In the genomic region with DNA sequence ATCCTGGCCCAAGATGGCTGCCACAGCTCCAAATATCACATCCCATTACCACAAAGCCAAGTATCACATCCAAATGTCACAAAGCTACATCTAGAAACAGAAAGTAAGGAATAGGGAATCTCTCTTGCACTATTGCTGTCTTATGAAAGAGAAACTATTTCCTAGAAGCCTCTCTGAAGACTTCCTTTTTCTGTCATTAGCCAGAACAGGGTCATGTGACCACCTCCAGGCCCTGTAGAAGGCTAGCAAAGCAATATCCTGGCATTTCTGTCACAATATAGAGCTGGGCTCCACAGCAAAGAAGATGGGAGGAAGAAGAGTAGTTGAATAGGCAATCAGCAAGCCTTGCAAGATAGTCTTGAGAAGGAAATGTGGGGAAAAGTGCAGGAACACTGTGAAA, we compare ENCODE assay signal across 13 cellular contexts.
A peak's percentile ranks its signal among the peaks of the same experiment; 100 is the strongest.
DNase-seq lines count a peak whose midpoint lies in the region; TF ChIP-seq lines count a peak whose summit lies in the region.
"Had no signal": no experiment of that assay in that cellular context is flagged by ENCODE, and none has a peak within 500 bp of the region (broad histone marks: within the 10 kb centered on the region; RNA-seq: fewer than 3 reads in every experiment).

No MANE protein-coding gene starts in this region.

- POLR2A ChIA-PET in SK-N-SH (lab: Yijun Ruan, JAX) = no interaction called here

- H3K4me2 ChIP-seq in SK-N-SH = no peak overlapping the region

- H3K9me2 ChIP-seq in SK-N-SH = no peaks in the 10 kb centered on the region

- H3K27ac ChIP-seq in subcutaneous abdominal adipose tissue (ENCODE audit: low read depth, low read length) = peak overlapping the region; percentile 13
- no peak overlapping the region for H3K27ac ChIP-seq in SK-N-SH (ENCODE audit: low read depth in 2 of 2, low read length in 1 of 2)
- H3K27ac ChIP-seq: ovary, uterus had no signal

- no peaks in the 10 kb centered on the region for H3K36me3 Mint-ChIP-seq in activated naive CD4-positive, alpha-beta T cell treated with anti-CD3 and anti-CD28 coated beads, Interleukin-2, amount 10 ng/mL, durations not matched to agents 7 days and 5 days
- no peaks in the 10 kb centered on the region for H3K36me3 Mint-ChIP-seq in activated naive CD4-positive, alpha-beta T cell treated with anti-CD3 and anti-CD28 coated beads for 36 hours (ENCODE audit: low read depth)
- H3K36me3 Mint-ChIP-seq in dendritic cell treated with granulocyte-macrophage colony-stimulating factor and Interleukin-4, amounts not matched to agents 40 ng/mL and 50 ng/mL, for 4 days (ENCODE audit: low read depth) = no peaks in the 10 kb centered on the region

- TF ChIP-seq CTCF in SK-N-SH (IDR thresholded peaks at IDR 0.05) = no peak

- TF ChIP-seq RAD21 in SK-N-SH (IDR thresholded peaks at IDR 0.05; ENCODE audit: low read length) = no peak

- no peak overlapping the region for H2AFZ ChIP-seq in SK-N-SH (ENCODE audit: low read depth)

- peaks cover 3% of the 10 kb centered on the region for H3K9me3 Mint-ChIP-seq in activated naive CD4-positive, alpha-beta T cell treated with anti-CD3 and anti-CD28 coated beads, Interleukin-2, amount 10 ng/mL, durations not matched to agents 7 days and 5 days
- no peaks in the 10 kb centered on the region for H3K9me3 Mint-ChIP-seq in activated naive CD4-positive, alpha-beta T cell treated with anti-CD3 and anti-CD28 coated beads for 36 hours
- H3K9me3 Mint-ChIP-seq in dendritic cell treated with granulocyte-macrophage colony-stimulating factor and Interleukin-4, amounts not matched to agents 40 ng/mL and 50 ng/mL, for 4 days = no peaks in the 10 kb centered on the region

- H3K36me3 ChIP-seq in subcutaneous abdominal adipose tissue (ENCODE audit: control insufficient read depth in 5 of 5, insufficient read depth in 5 of 5, low read length in 5 of 5) (no peaks in the 10 kb centered on the region), SK-N-SH (replicated peaks in 1 of 2; ENCODE audit: control insufficient read depth in 1 of 2, insufficient read depth in 2 of 2, low read length in 1 of 2) (no peaks in the 10 kb centered on the region)
- H3K36me3 ChIP-seq: ovary, uterus had no signal

- H3K4me3 Mint-ChIP-seq in activated naive CD4-positive, alpha-beta T cell treated with anti-CD3 and anti-CD28 coated beads, Interleukin-2, amount 10 ng/mL, durations not matched to agents 7 days and 5 days = no peak overlapping the region
- no peak overlapping the region for H3K4me3 Mint-ChIP-seq in activated naive CD4-positive, alpha-beta T cell treated with anti-CD3 and anti-CD28 coated beads for 36 hours
- no peak overlapping the region for H3K4me3 Mint-ChIP-seq in dendritic cell treated with granulocyte-macrophage colony-stimulating factor and Interleukin-4, amounts not matched to agents 40 ng/mL and 50 ng/mL, for 4 days

- no peaks in the 10 kb centered on the region for H4K20me1 ChIP-seq in SK-N-SH (ENCODE audit: insufficient read depth)

- H3K27me3 Mint-ChIP-seq in activated naive CD4-positive, alpha-beta T cell treated with anti-CD3 and anti-CD28 coated beads, Interleukin-2, amount 10 ng/mL, durations not matched to agents 7 days and 5 days = peaks cover 7% of the 10 kb centered on the region
- peaks cover 3% of the 10 kb centered on the region for H3K27me3 Mint-ChIP-seq in activated naive CD4-positive, alpha-beta T cell treated with anti-CD3 and anti-CD28 coated beads for 36 hours (ENCODE audit: low read depth)
- H3K27me3 Mint-ChIP-seq in dendritic cell treated with granulocyte-macrophage colony-stimulating factor and Interleukin-4, amounts not matched to agents 40 ng/mL and 50 ng/mL, for 4 days = peaks cover 2% of the 10 kb centered on the region

- H3K27ac Mint-ChIP-seq in activated naive CD4-positive, alpha-beta T cell treated with anti-CD3 and anti-CD28 coated beads, Interleukin-2, amount 10 ng/mL, durations not matched to agents 7 days and 5 days = peak overlapping the region; percentile 17
- no peak overlapping the region for H3K27ac Mint-ChIP-seq in activated naive CD4-positive, alpha-beta T cell treated with anti-CD3 and anti-CD28 coated beads for 36 hours
- peak overlapping the region; percentile 48 for H3K27ac Mint-ChIP-seq in dendritic cell treated with granulocyte-macrophage colony-stimulating factor and Interleukin-4, amounts not matched to agents 40 ng/mL and 50 ng/mL, for 4 days

- H3K4me1 Mint-ChIP-seq in activated naive CD4-positive, alpha-beta T cell treated with anti-CD3 and anti-CD28 coated beads, Interleukin-2, amount 10 ng/mL, durations not matched to agents 7 days and 5 days = peaks cover 9% of the 10 kb centered on the region
- peaks cover 2% of the 10 kb centered on the region for H3K4me1 Mint-ChIP-seq in activated naive CD4-positive, alpha-beta T cell treated with anti-CD3 and anti-CD28 coated beads for 36 hours (ENCODE audit: low read depth)
- H3K4me1 Mint-ChIP-seq in dendritic cell treated with granulocyte-macrophage colony-stimulating factor and Interleukin-4, amounts not matched to agents 40 ng/mL and 50 ng/mL, for 4 days (ENCODE audit: low read depth) = peaks cover 20% of the 10 kb centered on the region

- H3K27me3 ChIP-seq in subcutaneous abdominal adipose tissue (ENCODE audit: control insufficient read depth in 5 of 5, insufficient read depth in 4 of 5, low read length in 5 of 5) (no peaks in the 10 kb centered on the region), SK-N-SH (ENCODE audit: insufficient read depth) (no peaks in the 10 kb centered on the region)
- H3K27me3 ChIP-seq: ovary, uterus had no signal

- H3K4me1 ChIP-seq in subcutaneous abdominal adipose tissue (ENCODE audit: control insufficient read depth in 5 of 5, insufficient read depth in 5 of 5, low read length in 5 of 5) (peaks cover 0 to 33% (median 23%) of the 10 kb centered on the region in 5 donors), SK-N-SH (ENCODE audit: control insufficient read depth in 1 of 2, insufficient read depth in 2 of 2, low read depth in 1 of 2, low read length in 1 of 2) (peaks cover 14% of the 10 kb centered on the region in 2 experiments; a peak in 3 of 4 replicates)
- H3K4me1 ChIP-seq: uterus had no signal

- H3K9ac ChIP-seq in subcutaneous abdominal adipose tissue (ENCODE audit: low read length in 5 of 5) (no peak overlapping the region), SK-N-SH (no peak overlapping the region)

- H3K9me3 ChIP-seq in subcutaneous abdominal adipose tissue (ENCODE audit: control insufficient read depth in 5 of 5, low read length in 5 of 5) = no peaks in the 10 kb centered on the region
- no peaks in the 10 kb centered on the region for H3K9me3 ChIP-seq in SK-N-SH
- H3K9me3 ChIP-seq: ovary, uterus had no signal

- peak; percentile 28 for DNase-seq in activated naive CD4-positive, alpha-beta T cell treated with anti-CD3 and anti-CD28 coated beads, Interleukin-2, amount 10 ng/mL, durations not matched to agents 7 days and 5 days
- DNase-seq in activated naive CD4-positive, alpha-beta T cell treated with anti-CD3 and anti-CD28 coated beads for 36 hours = no peak
- DNase-seq in Kasumi-1 (lab: John Stamatoyannopoulos, UW) (peak; percentile 12 to 42), SK-N-SH (no peak), NCI-H1092 (lab: John Stamatoyannopoulos, UW) (no peak), superior temporal gyrus (ENCODE audit: extremely low spot score) (no peak)
- DNase-seq: ACHN; activated gamma-delta T cell treated with Interleukin-2 at 50 U/mL for 16 hours; effector CD8-positive, alpha-beta T cell; ovary; uterus had no signal

- peaks cover 16% of the 10 kb centered on the region for H3F3A ChIP-seq in SK-N-SH (replicated peaks; ENCODE audit: insufficient read depth)

- TF ChIP-seq EP300 in SK-N-SH (IDR thresholded peaks at IDR 0.05; ENCODE audit: borderline replicate concordance in 1 of 2, low read depth in 1 of 2, low read length in 1 of 2) = no peak

- intact Hi-C loops in activated naive CD4-positive, alpha-beta T cell treated with anti-CD3 and anti-CD28 coated beads for 36 hours (cut with micrococcal nuclease) = no loop called here
- intact Hi-C loops in dendritic cell treated with granulocyte-macrophage colony-stimulating factor and Interleukin-4, amounts not matched to agents 40 ng/mL and 50 ng/mL, for 4 days (cut with micrococcal nuclease) = loop anchor here (5.0 kb wide), 1 partner anchor 136 kb away; the partner anchor contains the start of gene ADRB2

- H3K79me2 ChIP-seq in SK-N-SH (ENCODE audit: insufficient read depth) = no peaks in the 10 kb centered on the region

- H3K4me3 ChIP-seq in subcutaneous abdominal adipose tissue (ENCODE audit: low read depth in 1 of 5, low read length in 5 of 5) (no peak overlapping the region), SK-N-SH (ENCODE audit: low read depth in 2 of 2, low read length in 1 of 2) (no peak overlapping the region)
- H3K4me3 ChIP-seq: ovary, uterus had no signal

- CTCF ChIA-PET in activated naive CD4-positive, alpha-beta T cell treated with anti-CD3 and anti-CD28 coated beads, Interleukin-2, amount 10 ng/mL, durations not matched to agents 7 days and 5 days (lab: Charles Lee) = interaction anchor here (1.0 to 1.5 kb wide), 2 partner anchors 151 to 228 kb away, joined by 3 to 6 read pairs; no protein-coding TSS in a partner anchor
- CTCF ChIA-PET in activated naive CD4-positive, alpha-beta T cell treated with anti-CD3 and anti-CD28 coated beads for 36 hours (lab: Charles Lee) = interaction anchor here (2.0 to 2.1 kb wide), 2 partner anchors 230 to 232 kb away, joined by 9 to 10 read pairs; no protein-coding TSS in a partner anchor
- CTCF ChIA-PET in SK-N-SH (lab: Yijun Ruan, JAX) = interaction anchor here (1.5 to 1.9 kb wide), 2 partner anchors 20 to 230 kb away, joined by 3 to 6 read pairs; no protein-coding TSS in a partner anchor

TF ChIP-seq in SK-N-SH, 30 proteins besides CTCF, POLR2A, EP300 and RAD21 (continues in another document):
- no peak for TF ChIP-seq RFX5 (IDR thresholded peaks at IDR 0.05; ENCODE audit: low read length)
- no peak for TF ChIP-seq SMC3 (IDR thresholded peaks at IDR 0.05; ENCODE audit: low read depth, low read length)

Comparison
In these comparisons a context has a peak if more than half of its experiments do, and no peak if none do; other contexts are left out.
1. DNase-seq: peak in activated naive CD4-positive, alpha-beta T cell treated with anti-CD3 and anti-CD28 coated beads, Interleukin-2, amount 10 ng/mL, durations not matched to agents 7 days and 5 days (single experiment) and Kasumi-1 (2 of 2); none in activated naive CD4-positive, alpha-beta T cell treated with anti-CD3 and anti-CD28 coated beads for 36 hours (single experiment), SK-N-SH (single experiment), NCI-H1092 (single experiment) and superior temporal gyrus (single experiment).